Comparison of ENCODE assay signal across 1 cellular context in genomic region chr12:131621701-131622421, GRCh38.
A peak's percentile ranks its signal among the peaks of the same experiment; 100 is the strongest.
TF ChIP-seq lines count a peak whose summit lies in the region.

No MANE protein-coding gene starts in this region.

TF ChIP-seq in H1, 55 proteins besides CTCF, POLR2A, EP300 and RAD21:
- no peak for TF ChIP-seq KDM5A (IDR thresholded peaks at IDR 0.05; ENCODE audit: low read length)
- no peak for TF ChIP-seq ZNF274 (IDR thresholded peaks at IDR 0.05; ENCODE audit: borderline replicate concordance, extremely low read depth, low read length)
- no peak for TF ChIP-seq CREB1 (IDR thresholded peaks at IDR 0.05)
- 0 out of 2 replicates have a peak, but pooled peaks have one; percentile 12 for TF ChIP-seq MAX (IDR thresholded peaks at IDR 0.05)
- TF ChIP-seq POU5F1 (IDR thresholded peaks at IDR 0.05; ENCODE audit: low read depth, low read length) = no peak
- no peak for TF ChIP-seq HDAC6 (IDR thresholded peaks at IDR 0.05; ENCODE audit: low read depth, low read length)
